8 cellular contexts compared by ENCODE assay signal in genomic region chr12:53626702-53627169, GRCh38. TPM values are rescaled to one million over a fixed set of nuclear protein-coding genes. Genes with fewer than 3 reads are reported as not detected.
A peak's percentile ranks its signal among the peaks of the same experiment; 100 is the strongest.
DNase-seq lines count a peak whose midpoint lies in the region; ATAC-seq, FAIRE-seq and TF ChIP-seq lines count a peak whose summit lies in the region.

No MANE protein-coding gene starts in this region.

- CTCF ChIA-PET in activated CD8-positive, alpha-beta T cell treated with anti-CD3 and anti-CD28 coated beads, Interleukin-2, amount 10 ng/mL, durations not matched to agents 7 days and 5 days (lab: Charles Lee): interaction anchor here (1.1 to 5.3 kb wide), 6 partner anchors 15 to 120 kb away, joined by 3 to 36 read pairs (median 5); partner anchors contain the start of gene ATP5MC2
- CTCF ChIA-PET in HepG2 (lab: Yijun Ruan, JAX; ENCODE audit: low intra/inter-chr PET ratio, low total read pairs): interaction anchor here (1.2 kb wide), 1 partner anchor 49 kb away, joined by 3 read pairs; the partner anchor contains the start of gene ATP5MC2

- BruUV-seq in HepG2 (replicated peaks; lab: Mats Ljungman, UMichigan): TSS peak; percentile 99

- H3K36me3 Mint-ChIP-seq in activated CD8-positive, alpha-beta T cell treated with anti-CD3 and anti-CD28 coated beads, Interleukin-2, amount 10 ng/mL, durations not matched to agents 7 days and 5 days (ENCODE audit: low read depth): peaks cover 7% of the 10 kb centered on the region

- POLR2A ChIA-PET in activated CD8-positive, alpha-beta T cell treated with anti-CD3 and anti-CD28 coated beads, Interleukin-2, amount 10 ng/mL, durations not matched to agents 7 days and 5 days (lab: Charles Lee): interaction anchor here (1.0 kb wide), 1 partner anchor 14 kb away, joined by 4 read pairs; no protein-coding TSS in a partner anchor
- POLR2A ChIA-PET in HepG2 (lab: Yijun Ruan, JAX): interaction anchor here (0.6 to 3.0 kb wide), 10 partner anchors 10 to 126 kb away, joined by 3 to 31 read pairs (median 5); partner anchors contain the start of genes ATP5MC2 and TARBP2

- intact Hi-C loops in HepG2 (cut with micrococcal nuclease; ENCODE audit: unreplicated experiment): loop anchor here (1.0 kb wide), 1 partner anchor 50 kb away; the partner anchor contains the start of gene ATP5MC2

- peak overlapping the region; percentile 98 for H3K4me3 Mint-ChIP-seq in activated CD8-positive, alpha-beta T cell treated with anti-CD3 and anti-CD28 coated beads, Interleukin-2, amount 10 ng/mL, durations not matched to agents 7 days and 5 days

- peak overlapping the region; percentile 74 for H3K4me2 ChIP-seq in HepG2 (ENCODE audit: low read depth, low read length)

- no peak for TF ChIP-seq RAD21 in HepG2 (CRISPR knock-in tag; IDR thresholded peaks at IDR 0.05)

- H3K27ac ChIP-seq in HepG2 (ENCODE audit: extremely low read length, insufficient read depth, low read length): peak overlapping the region; percentile 88
- H3K27ac ChIP-seq in urinary bladder (ENCODE audit: low read depth): no peak overlapping the region

- TF ChIP-seq POLR2A in HepG2 (IDR thresholded peaks at IDR 0.05; ENCODE audit: insufficient read depth in 1 of 2, low read depth in 2 of 2, low read length in 2 of 2): no peak

- no peaks in the 10 kb centered on the region for H3K9me3 Mint-ChIP-seq in activated CD8-positive, alpha-beta T cell treated with anti-CD3 and anti-CD28 coated beads, Interleukin-2, amount 10 ng/mL, durations not matched to agents 7 days and 5 days (ENCODE audit: insufficient read depth)

- peaks cover 28% of the 10 kb centered on the region for H3K4me1 ChIP-seq in HepG2 (ENCODE audit: insufficient read depth, low read length)
- H3K4me1 ChIP-seq in urinary bladder (ENCODE audit: insufficient read depth): peaks cover 3% of the 10 kb centered on the region

- H3K27me3 ChIP-seq in HepG2 (ENCODE audit: control insufficient read depth in 1 of 2, insufficient read depth in 2 of 2, low read length in 2 of 2): no peaks in the 10 kb centered on the region; a peak in 1 of 5 replicates

- no peak for TF ChIP-seq EP300 in HepG2 (IDR thresholded peaks at IDR 0.05; ENCODE audit: low read depth in 2 of 2, low read length in 2 of 2)
- no peak for TF ChIP-seq EP300 in HepG2 (CRISPR knock-in tag; IDR thresholded peaks at IDR 0.05; ENCODE audit: borderline replicate concordance)

- peak overlapping the region; percentile 96 for H3K27ac Mint-ChIP-seq in activated CD8-positive, alpha-beta T cell treated with anti-CD3 and anti-CD28 coated beads, Interleukin-2, amount 10 ng/mL, durations not matched to agents 7 days and 5 days

- DNase-seq in activated CD8-positive, alpha-beta T cell treated with anti-CD3 and anti-CD28 coated beads, Interleukin-2, amount 10 ng/mL, durations not matched to agents 7 days and 5 days: no peak
- no peak for DNase-seq in HepG2 (ENCODE audit: low spot score)
- DNase-seq in epidermal melanocyte (ENCODE audit: insufficient read length, low spot score): no peak
- DNase-seq in AG08396 (ENCODE audit: low spot score): no peak

- TF ChIP-seq CTCF in HepG2 (CRISPR knock-in tag; IDR thresholded peaks at IDR 0.05): no peak

- H2AFZ ChIP-seq in HepG2 (ENCODE audit: low read length): no peak overlapping the region

- peaks cover 32% of the 10 kb centered on the region for H3K4me1 Mint-ChIP-seq in activated CD8-positive, alpha-beta T cell treated with anti-CD3 and anti-CD28 coated beads, Interleukin-2, amount 10 ng/mL, durations not matched to agents 7 days and 5 days (ENCODE audit: low read depth)

- H3K4me3 ChIP-seq in HepG2 (replicated peaks in 1 of 3; ENCODE audit: insufficient read depth in 1 of 3, low read depth in 2 of 3, low read length in 3 of 3) (peak overlapping the region; percentile 24 to 95 (median 85); a peak in 5 of 6 replicates), urinary bladder (ENCODE audit: low read depth, low read length) (peak overlapping the region; percentile 60)

- no peaks in the 10 kb centered on the region for H4K20me1 ChIP-seq in HepG2 (ENCODE audit: insufficient read depth, low read length)

- in situ Hi-C loops in HepG2 (cut with HindIII; ENCODE audit: extremely low pct_ligation_motif_present, low pct_unique_long_range_greater_than_20kb): loop anchor here (5.0 kb wide), 1 partner anchor 51 kb away; the partner anchor contains the start of gene ATP5MC2

- WGBS in HepG2 (ENCODE audit: low lambda C conversion rate): 33% methylated on average over 6 of the region's 6 CpGs
- 24% methylated on average over 6 of the region's 6 CpGs for WGBS in urinary bladder

- H3K79me2 ChIP-seq in HepG2 (ENCODE audit: insufficient read depth, low read length): peaks cover 40% of the 10 kb centered on the region

- peaks cover under 1% of the 10 kb centered on the region for H3K27me3 Mint-ChIP-seq in activated CD8-positive, alpha-beta T cell treated with anti-CD3 and anti-CD28 coated beads, Interleukin-2, amount 10 ng/mL, durations not matched to agents 7 days and 5 days (ENCODE audit: low read depth)

- no peak for FAIRE-seq in HepG2 (lab: Jason Lieb, UNC)

- H3K36me3 ChIP-seq in HepG2 (replicated peaks in 1 of 2; ENCODE audit: control insufficient read depth in 1 of 2, insufficient read depth in 2 of 2, low read length in 2 of 2) (no peaks in the 10 kb centered on the region), urinary bladder (ENCODE audit: insufficient read depth) (no peaks in the 10 kb centered on the region)

- H3K9ac ChIP-seq in HepG2 (ENCODE audit: insufficient read depth, low read depth, low read length): peak overlapping the region; percentile 89

- no peaks in the 10 kb centered on the region for H3K9me3 ChIP-seq in HepG2 (ENCODE audit: low read length)

- ATAC-seq in GM18499 (IDR thresholded peaks at IDR 0.05; ENCODE audit: insufficient read depth, unreplicated experiment) (peak; percentile 2), HG02642 (IDR thresholded peaks at IDR 0.05; ENCODE audit: poor library complexity, unreplicated experiment) (peak; percentile 1), HepG2 (no peak; the same call in 2 of the 3 replicates), GM21381 (IDR thresholded peaks at IDR 0.05; ENCODE audit: unreplicated experiment) (no peak)
- no peak for ATAC-seq in activated CD8-positive, alpha-beta T cell treated with anti-CD3 and anti-CD28 coated beads, Interleukin-2, amount 10 ng/mL, durations not matched to agents 7 days and 5 days

RNA-seq across cellular contexts. Expression of gene ATF7, which starts 0.6 kb away (rescaled TPM):
- total RNA-seq in activated CD8-positive, alpha-beta T cell treated with anti-CD3 and anti-CD28 coated beads, Interleukin-2, amount 10 ng/mL, durations not matched to agents 7 days and 5 days: 10 to 100 TPM; 27.7 to 28.7 TPM
- total RNA-seq in HepG2 (2016; rRNA removed; fragmentation: Illumina TruSeq; extraction: Trizol) (9.6 and 11.3 TPM in 2 replicates), urinary bladder (24.1 TPM)
- total RNA-seq in HepG2 (2016; cell fraction: cytosol; rRNA removed; fragmentation: Illumina TruSeq; extraction: Trizol; ENCODE audit: low read depth): 5.4 and 5.9 TPM in 2 replicates
- total RNA-seq in HepG2 (2016; cell fraction: insoluble cytoplasmic fraction; rRNA removed; fragmentation: Illumina TruSeq; extraction: Trizol): 10.1 and 12.2 TPM in 2 replicates
- total RNA-seq in HepG2 (2016; cell fraction: membrane; rRNA removed; fragmentation: Illumina TruSeq; extraction: Trizol): 8.6 and 10.1 TPM in 2 replicates
- total RNA-seq in HepG2 (2016; cell fraction: nucleus; rRNA removed; fragmentation: Illumina TruSeq; extraction: Trizol): 11.5 and 13.0 TPM in 2 replicates
- polyA plus RNA-seq in HepG2 (2011; rRNA removed) (14.0 and 16.2 TPM in 2 replicates), urinary bladder (28.2 TPM)
- 8.1 and 10.9 TPM in 2 replicates for polyA plus RNA-seq in HepG2 (2011; cell fraction: cytosol; rRNA removed)
- 19.1 and 23.0 TPM in 2 replicates for polyA plus RNA-seq in HepG2 (2011; cell fraction: nucleus; rRNA removed)
- polyA plus RNA-seq in HepG2 (2012): 10.2 and 12.7 TPM in 2 replicates
- 6.6 and 8.4 TPM in 2 replicates for polyA plus RNA-seq in HepG2 (2016; cell fraction: cytosol; fragmentation: Illumina TruSeq; extraction: Trizol; ENCODE audit: low read depth)
- polyA plus RNA-seq in HepG2 (2016; cell fraction: insoluble cytoplasmic fraction; fragmentation: Illumina TruSeq; extraction: Trizol; ENCODE audit: low read depth): 24.5 and 24.8 TPM in 2 replicates
- 8.8 and 10.2 TPM in 2 replicates for polyA plus RNA-seq in HepG2 (2016; cell fraction: membrane; fragmentation: Illumina TruSeq; extraction: Trizol; ENCODE audit: low read depth)
- 23.1 and 23.3 TPM in 2 replicates for polyA plus RNA-seq in HepG2 (2016; cell fraction: nucleus; fragmentation: Illumina TruSeq; extraction: Trizol; ENCODE audit: insufficient read depth, low read depth)
- 25.8 and 31.9 TPM in 2 replicates for polyA minus RNA-seq in HepG2 (2011; rRNA and poly(A)+ RNA removed; ENCODE audit: low replicate concordance)
- polyA minus RNA-seq in HepG2 (2011; cell fraction: cytosol; rRNA and poly(A)+ RNA removed): 11.3 and 15.8 TPM in 2 replicates
- 21.9 and 32.6 TPM in 2 replicates for polyA minus RNA-seq in HepG2 (2011; cell fraction: nucleus; rRNA and poly(A)+ RNA removed)

RNA-seq across cellular contexts. Expression of gene ATP5MC2, which starts 49.1 kb away (rescaled TPM):
- 100 to 1,000 TPM; 241 to 247 TPM for total RNA-seq in activated CD8-positive, alpha-beta T cell treated with anti-CD3 and anti-CD28 coated beads, Interleukin-2, amount 10 ng/mL, durations not matched to agents 7 days and 5 days
- total RNA-seq in HepG2 (2016; rRNA removed; fragmentation: Illumina TruSeq; extraction: Trizol): 230 and 280 TPM in 2 replicates
- total RNA-seq in HepG2 (2016; cell fraction: cytosol; rRNA removed; fragmentation: Illumina TruSeq; extraction: Trizol; ENCODE audit: low read depth): 151 and 157 TPM in 2 replicates
- total RNA-seq in HepG2 (2016; cell fraction: insoluble cytoplasmic fraction; rRNA removed; fragmentation: Illumina TruSeq; extraction: Trizol): 232 and 280 TPM in 2 replicates
- total RNA-seq in HepG2 (2016; cell fraction: membrane; rRNA removed; fragmentation: Illumina TruSeq; extraction: Trizol): 204 and 221 TPM in 2 replicates
- total RNA-seq in HepG2 (2016; cell fraction: nucleus; rRNA removed; fragmentation: Illumina TruSeq; extraction: Trizol): 76.9 and 91.1 TPM in 2 replicates
- 257 and 310 TPM in 2 replicates for polyA plus RNA-seq in HepG2 (2011; rRNA removed)
- polyA plus RNA-seq in HepG2 (2011; cell fraction: cytosol; rRNA removed): 284 and 385 TPM in 2 replicates
- 86.5 and 86.7 TPM in 2 replicates for polyA plus RNA-seq in HepG2 (2011; cell fraction: nucleus; rRNA removed)
- polyA plus RNA-seq in HepG2 (2012): 317 and 363 TPM in 2 replicates
- polyA plus RNA-seq in HepG2 (2016; cell fraction: cytosol; fragmentation: Illumina TruSeq; extraction: Trizol; ENCODE audit: low read depth): 221 and 241 TPM in 2 replicates
- 345 and 371 TPM in 2 replicates for polyA plus RNA-seq in HepG2 (2016; cell fraction: insoluble cytoplasmic fraction; fragmentation: Illumina TruSeq; extraction: Trizol; ENCODE audit: low read depth)
- polyA plus RNA-seq in HepG2 (2016; cell fraction: membrane; fragmentation: Illumina TruSeq; extraction: Trizol; ENCODE audit: low read depth): 262 and 271 TPM in 2 replicates
- 159 and 177 TPM in 2 replicates for polyA plus RNA-seq in HepG2 (2016; cell fraction: nucleus; fragmentation: Illumina TruSeq; extraction: Trizol; ENCODE audit: insufficient read depth, low read depth)
- polyA minus RNA-seq in HepG2 (2011; rRNA and poly(A)+ RNA removed; ENCODE audit: low replicate concordance): 938 and 2,113 TPM in 2 replicates
- 149 and 170 TPM in 2 replicates for polyA minus RNA-seq in HepG2 (2011; cell fraction: cytosol; rRNA and poly(A)+ RNA removed)
- polyA minus RNA-seq in HepG2 (2011; cell fraction: nucleus; rRNA and poly(A)+ RNA removed): 81.6 and 93.6 TPM in 2 replicates
- 109 TPM for total RNA-seq in urinary bladder
- 513 TPM for polyA plus RNA-seq in urinary bladder

Comparison
In these comparisons a context has a peak if more than half of its experiments do, and no peak if none do; other contexts are left out.
1. ATAC-seq: peak in GM18499 (single experiment) and HG02642 (single experiment); none in activated CD8-positive, alpha-beta T cell treated with anti-CD3 and anti-CD28 coated beads, Interleukin-2, amount 10 ng/mL, durations not matched to agents 7 days and 5 days (single experiment), HepG2 (single experiment) and GM21381 (single experiment).